Comparison of ENCODE assay signal across 21 cellular contexts in genomic region chr19:46180701-46181385, GRCh38. TPM values are rescaled to one million over a fixed set of nuclear protein-coding genes. Genes with fewer than 3 reads are reported as not detected.
DNase-seq lines count a peak whose midpoint lies in the region; ATAC-seq, FAIRE-seq and TF ChIP-seq lines count a peak whose summit lies in the region.
"Had no signal": no experiment of that assay in that cellular context is flagged by ENCODE, and none has a peak within 500 bp of the region (broad histone marks: within the 10 kb centered on the region; RNA-seq: fewer than 3 reads in every experiment).

No MANE protein-coding gene starts in this region.

- no peaks in the 10 kb centered on the region for H3K79me2 ChIP-seq in GM23338 (replicated peaks; ENCODE audit: insufficient read depth)

- TF ChIP-seq CTCF in GM23338 (conservative IDR thresholded peaks at IDR 0.05; ENCODE audit: low read depth in 2 of 2) (no peak), GM10266 (IDR thresholded peaks at IDR 0.05; ENCODE audit: control insufficient read depth, insufficient read depth, low read depth, missing control alignments) (no peak)

- H3K9me3 ChIP-seq in small intestine (ENCODE audit: control insufficient read depth, low read depth), result no peaks in the 10 kb centered on the region
- H3K9me3 ChIP-seq: gastrocnemius medialis had no signal

- no peaks in the 10 kb centered on the region for H3K9me2 ChIP-seq in GM23338 (ENCODE audit: insufficient read depth)

- no peak for ATAC-seq in GM23338
- ATAC-seq: gastrocnemius medialis had no signal

- H3K4me3 ChIP-seq in GM23338 (no peak overlapping the region), small intestine (ENCODE audit: low read depth in 1 of 2, low read length in 2 of 2) (no peak overlapping the region)
- H3K4me3 ChIP-seq: gastrocnemius medialis had no signal

- H3K4me1 Mint-ChIP-seq in GM23338, result no peaks in the 10 kb centered on the region

- H3K4me1 ChIP-seq in GM23338 (ENCODE audit: insufficient read depth) (no peaks in the 10 kb centered on the region), small intestine (ENCODE audit: control insufficient read depth in 2 of 2, insufficient read depth in 1 of 2, low read depth in 1 of 2, low read length in 1 of 2) (no peaks in the 10 kb centered on the region)
- H3K4me1 ChIP-seq: gastrocnemius medialis had no signal

- H3K27me3 Mint-ChIP-seq in GM23338 (ENCODE audit: insufficient read depth, low read depth, poor library complexity), result no peaks in the 10 kb centered on the region

- no peaks in the 10 kb centered on the region; the same call in 2 of the 3 replicates for H3K36me3 Mint-ChIP-seq in GM23338 (ENCODE audit: low read depth)
- H3K36me3 Mint-ChIP-seq: activated naive CD8-positive, alpha-beta T cell; CD4-positive, alpha-beta memory T cell; IgD-negative memory B cell; stimulated activated naive B cell treated with anti-CD40 and anti-IgM and Interleukin-4, amounts not matched to agents 10 μg/mL and 1 μg/mL and 100 μg/mL, for 72 hours had no signal

- no peak overlapping the region for H3K4me2 ChIP-seq in GM23338

- no peak for FAIRE-seq in RCC 7860 (lab: Jason Lieb, UNC)
- no peak for FAIRE-seq in small intestine (lab: Jason Lieb, UNC)
- FAIRE-seq: colon had no signal

- H3K27ac ChIP-seq in GM23338 (ENCODE audit: low read depth) (no peak overlapping the region), epithelial cell of prostate (peak overlapping the region; percentile 50), small intestine (ENCODE audit: low read depth in 1 of 2, low read length in 1 of 2) (no peak overlapping the region)
- H3K27ac ChIP-seq: gastrocnemius medialis, VCaP had no signal

- H3F3A ChIP-seq in GM23338 (replicated peaks; ENCODE audit: low read depth), result no peaks in the 10 kb centered on the region

- DNase-seq in GM23338 (ENCODE audit: low spot score) (no peak), RCC 7860 (ENCODE audit: low spot score) (peak; percentile 49), epithelial cell of prostate (ENCODE audit: low read depth, low spot score) (peak; percentile 56), small intestine (peak; percentile 49), NCI-H146 treated with DMSO at 0.1 percent for 48 hours (lab: John Stamatoyannopoulos, UW; ENCODE audit: unreplicated experiment) (no peak), NCI-H2081 (lab: John Stamatoyannopoulos, UW) (no peak), GM10266 (ENCODE audit: extremely low spot score) (no peak), GOT3 (lab: John Stamatoyannopoulos, UW) (no peak)
- DNase-seq: CD4-positive, alpha-beta memory T cell; gastrocnemius medialis; islet precursor cell; NCI-H1417; NCI-H748 treated with DMSO at 0.1 percent for 48 hours; posterior cingulate gyrus; stimulated activated CD4-positive, alpha-beta T cell treated with anti-CD3 and anti-CD28 coated beads, Interleukin-4, amount 100 ng/mL, for 1 hour; stimulated activated naive B cell treated with anti-CD40 and anti-IgM and Interleukin-4, amounts not matched to agents 10 μg/mL and 1 μg/mL and 100 μg/mL, for 72 hours had no signal

- WGBS in small intestine, 3 donors, result 15 to 53% (median 33%) methylated on average over 5 of the region's 5 CpGs

- H3K27ac Mint-ChIP-seq in GM23338, result no peak overlapping the region
- H3K27ac Mint-ChIP-seq: activated naive CD8-positive, alpha-beta T cell; CD4-positive, alpha-beta memory T cell; IgD-negative memory B cell; stimulated activated naive B cell treated with anti-CD40 and anti-IgM and Interleukin-4, amounts not matched to agents 10 μg/mL and 1 μg/mL and 100 μg/mL, for 72 hours had no signal

- H4K20me1 ChIP-seq in GM23338 (replicated peaks; ENCODE audit: insufficient read depth), result no peaks in the 10 kb centered on the region

- no peak overlapping the region for H3K4me3 Mint-ChIP-seq in GM23338
- H3K4me3 Mint-ChIP-seq: activated naive CD8-positive, alpha-beta T cell; CD4-positive, alpha-beta memory T cell; IgD-negative memory B cell; stimulated activated naive B cell treated with anti-CD40 and anti-IgM and Interleukin-4, amounts not matched to agents 10 μg/mL and 1 μg/mL and 100 μg/mL, for 72 hours had no signal

- H3K36me3 ChIP-seq in GM23338 (ENCODE audit: insufficient read depth), result no peaks in the 10 kb centered on the region
- H3K36me3 ChIP-seq in small intestine (ENCODE audit: control insufficient read depth in 2 of 2, insufficient read depth in 2 of 2, low read length in 2 of 2), result no peaks in the 10 kb centered on the region
- H3K36me3 ChIP-seq: gastrocnemius medialis had no signal

- H3K27me3 ChIP-seq in GM23338 (ENCODE audit: insufficient read depth) (no peaks in the 10 kb centered on the region), small intestine (ENCODE audit: control insufficient read depth in 2 of 2, insufficient read depth in 2 of 2, low read length in 2 of 2) (no peaks in the 10 kb centered on the region)

- H3K9me3 Mint-ChIP-seq in GM23338, result peaks cover 2% of the 10 kb centered on the region; the same call in 1 of the 3 replicates

- H2AFZ ChIP-seq in GM23338, result 0 out of 2 replicates have a peak overlapping the region, but pooled peaks have one; percentile 90

TF ChIP-seq in GM23338, 12 proteins besides CTCF, POLR2A, EP300 and RAD21:
- TF ChIP-seq ZNF331 (CRISPR knock-in tag; IDR thresholded peaks at IDR 0.05; ENCODE audit: low read depth) (no peak), STAT1 (IDR thresholded peaks at IDR 0.05; ENCODE audit: unreplicated experiment) (no peak), ETS1 (IDR thresholded peaks at IDR 0.05) (no peak), POLR2AphosphoS5 (IDR thresholded peaks at IDR 0.05; ENCODE audit: low read depth) (no peak), EZH2 (IDR thresholded peaks at IDR 0.05; ENCODE audit: low read depth, unreplicated experiment) (no peak)
TF ChIP-seq in GM23338: peak in this region for 0.

RNA-seq across cellular contexts. Expression of gene IGFL2, which starts 32.8 kb away (rescaled TPM):
- total RNA-seq in GM23338 (2014; rRNA removed; shearing (Covaris generic)), result not detected in 2 replicates
- polyA plus RNA-seq in GM23338 (2016; fragmentation: Nextera tagmentation; extraction: Ambion mirVana) (not detected in 2 replicates), small intestine (under 1 TPM in 1 of 3 donors, not detected in 2; 0.16 TPM)
- total RNA-seq: gastrocnemius medialis, SK-MEL-5 had no signal
- polyA plus RNA-seq: IgD-negative memory B cell had no signal

RNA-seq across cellular contexts. Expression of gene IGFL1, which starts 48.7 kb away (rescaled TPM):
- total RNA-seq in GM23338 (2014; rRNA removed; shearing (Covaris generic)), result not detected in 2 replicates
- polyA plus RNA-seq in GM23338 (2016; fragmentation: Nextera tagmentation; extraction: Ambion mirVana) (not detected in 2 replicates), small intestine (not detected)
- total RNA-seq: CD4-positive, alpha-beta memory T cell; gastrocnemius medialis; SK-MEL-5 had no signal
- polyA plus RNA-seq: CD4-positive, alpha-beta memory T cell; IgD-negative memory B cell had no signal

RNA-seq across cellular contexts. Expression of gene IGFL3, which starts 56.4 kb away (rescaled TPM):
- not detected in 2 replicates for total RNA-seq in GM23338 (2014; rRNA removed; shearing (Covaris generic))
- polyA plus RNA-seq in GM23338 (2016; fragmentation: Nextera tagmentation; extraction: Ambion mirVana) (not detected in 2 replicates), small intestine (not detected)
- total RNA-seq: CD4-positive, alpha-beta memory T cell; gastrocnemius medialis; SK-MEL-5 had no signal
- polyA plus RNA-seq: CD4-positive, alpha-beta memory T cell; IgD-negative memory B cell had no signal

Comparison
In these comparisons a context has a peak if more than half of its experiments do, and no peak if none do; other contexts are left out.
1. DNase-seq: peak in RCC 7860 (single experiment), epithelial cell of prostate (single experiment) and small intestine (single experiment); none in GM23338 (single experiment), NCI-H146 treated with DMSO at 0.1 percent for 48 hours (single experiment), NCI-H2081 (0 of 2), GM10266 (single experiment) and GOT3 (single experiment).